ENCODE assay signal across 36 cellular contexts in the genomic region with DNA sequence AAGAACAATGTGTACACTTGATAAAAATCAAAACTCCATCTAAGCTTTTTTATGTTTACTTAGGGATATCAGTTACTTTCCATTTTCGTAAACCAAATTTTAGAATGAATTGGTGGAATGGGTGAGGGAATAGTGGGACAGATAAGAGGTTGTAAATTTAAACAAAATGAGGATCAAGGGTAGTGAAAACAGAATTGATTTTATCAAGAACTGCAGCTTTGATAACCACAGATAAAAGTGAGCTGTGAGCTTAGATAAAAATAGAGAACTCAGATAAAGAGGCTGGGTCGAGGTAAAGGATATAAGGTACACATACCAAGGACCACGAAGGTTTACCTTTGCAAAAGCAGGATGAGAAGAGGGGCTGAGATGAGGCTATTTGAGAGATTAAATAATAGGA.
"Had no signal": no experiment of that assay in that cellular context is flagged by ENCODE, and none has a peak within 500 bp of the region (broad histone marks: within the 10 kb centered on the region; RNA-seq: fewer than 3 reads in every experiment).

No MANE protein-coding gene starts in this region.

- H3K27ac Mint-ChIP-seq: activated naive CD4-positive, alpha-beta T cell treated with anti-CD3 and anti-CD28 coated beads for 36 hours; activated naive CD4-positive, alpha-beta T cell treated with anti-CD3 and anti-CD28 coated beads, Interleukin-2, amount 10 ng/mL, durations not matched to agents 7 days and 5 days; activated naive CD4-positive, alpha-beta T cell treated with anti-CD3 and anti-CD28 coated beads, Interleukin-2, amount 50 U/mL, for 24 hours; activated naive CD4-positive, alpha-beta T cell treated with anti-CD3 and anti-CD28 coated beads, Interleukin-2, amount 50 U/mL, for 72 hours; activated naive CD8-positive, alpha-beta T cell; activated naive CD8-positive, alpha-beta T cell treated with anti-CD3 and anti-CD28 coated beads for 36 hours; activated naive CD8-positive, alpha-beta T cell treated with anti-CD3 and anti-CD28 coated beads, Interleukin-2, amount 10 ng/mL, durations not matched to agents 7 days and 5 days; activated naive CD8-positive, alpha-beta T cell treated with anti-CD3 and anti-CD28 coated beads, Interleukin-2, amount 50 U/mL, for 24 hours; activated T-cell treated with anti-CD3 and anti-CD28 coated beads, Interleukin-2, amount 50 U/mL, for 24 hours; activated T-cell treated with anti-CD3 and anti-CD28 coated beads, Interleukin-2, amount 50 U/mL, for 72 hours; activated T-helper 1 cell treated with anti-CD3 and anti-CD28 coated beads, Interleukin-12 subunit alpha, Interleukin-12 subunit beta, Interleukin-2, Interleukin-4 antibody, amounts not matched to agents 30 ng/mL and 10 ng/mL and 1 ng/mL, durations not matched to agents 14 hours and 24 hours and 36 hours; activated T-helper 17 cell treated with anti-CD3 and anti-CD28 coated beads, Interleukin-2, amount 50 U/mL, for 72 hours; activated T-helper 2 cell treated with anti-CD3 and anti-CD28 coated beads, Interferon-gamma antibody, Interleukin-2, Interleukin-4, amounts not matched to agents 10 μg/mL and 5 μg/mL and 100 μg/mL, durations not matched to agents 14 hours and 24 hours and 36 hours; brain had no signal

- H3K27ac ChIP-seq: adrenal gland, ascending aorta, body of pancreas, brain microvascular endothelial cell, breast epithelium, cardiac muscle cell had no signal

- H3K36me3 ChIP-seq: adrenal gland, ascending aorta, brain microvascular endothelial cell, breast epithelium, cardiac muscle cell had no signal

- ATAC-seq: activated naive CD4-positive, alpha-beta T cell treated with anti-CD3 and anti-CD28 coated beads, Interleukin-2, amount 50 U/mL, for 72 hours; activated naive CD8-positive, alpha-beta T cell treated with anti-CD3 and anti-CD28 coated beads, Interleukin-2, amount 50 U/mL, for 24 hours; activated T-cell treated with anti-CD3 and anti-CD28 coated beads, Interleukin-2, amount 50 U/mL, for 4 hours; activated T-cell treated with anti-CD3 and anti-CD28 coated beads, Interleukin-2, amount 50 U/mL, for 72 hours; activated T-helper 17 cell treated with anti-CD3 and anti-CD28 coated beads, Interleukin-2, amount 50 U/mL, for 72 hours; body of pancreas had no signal

- H3K27me3 Mint-ChIP-seq: activated naive CD4-positive, alpha-beta T cell treated with anti-CD3 and anti-CD28 coated beads, Interleukin-2, amount 10 ng/mL, durations not matched to agents 7 days and 5 days; activated naive CD4-positive, alpha-beta T cell treated with anti-CD3 and anti-CD28 coated beads, Interleukin-2, amount 50 U/mL, for 24 hours; activated naive CD8-positive, alpha-beta T cell; activated naive CD8-positive, alpha-beta T cell treated with anti-CD3 and anti-CD28 coated beads for 36 hours; activated naive CD8-positive, alpha-beta T cell treated with anti-CD3 and anti-CD28 coated beads, Interleukin-2, amount 10 ng/mL, durations not matched to agents 7 days and 5 days; activated naive CD8-positive, alpha-beta T cell treated with anti-CD3 and anti-CD28 coated beads, Interleukin-2, amount 50 U/mL, for 24 hours; activated T-cell treated with anti-CD3 and anti-CD28 coated beads, Interleukin-2, amount 50 U/mL, for 24 hours; activated T-helper 17 cell treated with anti-CD3 and anti-CD28 coated beads, Interleukin-2, amount 50 U/mL, for 72 hours; central memory CD8-positive, alpha-beta T cell had no signal

- H3K4me1 ChIP-seq: adrenal gland, ascending aorta, body of pancreas, breast epithelium had no signal

- H3K4me1 Mint-ChIP-seq: activated naive CD4-positive, alpha-beta T cell treated with anti-CD3 and anti-CD28 coated beads, Interleukin-2, amount 10 ng/mL, durations not matched to agents 7 days and 5 days; activated naive CD4-positive, alpha-beta T cell treated with anti-CD3 and anti-CD28 coated beads, Interleukin-2, amount 50 U/mL, for 24 hours; activated naive CD8-positive, alpha-beta T cell treated with anti-CD3 and anti-CD28 coated beads for 36 hours; activated naive CD8-positive, alpha-beta T cell treated with anti-CD3 and anti-CD28 coated beads, Interleukin-2, amount 10 ng/mL, durations not matched to agents 7 days and 5 days; activated naive CD8-positive, alpha-beta T cell treated with anti-CD3 and anti-CD28 coated beads, Interleukin-2, amount 50 U/mL, for 24 hours; activated T-helper 17 cell treated with anti-CD3 and anti-CD28 coated beads, Interleukin-2, amount 50 U/mL, for 72 hours; brain; central memory CD8-positive, alpha-beta T cell had no signal

- H3K4me3 Mint-ChIP-seq: activated naive CD4-positive, alpha-beta T cell treated with anti-CD3 and anti-CD28 coated beads for 36 hours; activated naive CD4-positive, alpha-beta T cell treated with anti-CD3 and anti-CD28 coated beads, Interleukin-2, amount 10 ng/mL, durations not matched to agents 7 days and 5 days; activated naive CD4-positive, alpha-beta T cell treated with anti-CD3 and anti-CD28 coated beads, Interleukin-2, amount 50 U/mL, for 24 hours; activated naive CD8-positive, alpha-beta T cell; activated naive CD8-positive, alpha-beta T cell treated with anti-CD3 and anti-CD28 coated beads for 36 hours; activated naive CD8-positive, alpha-beta T cell treated with anti-CD3 and anti-CD28 coated beads, Interleukin-2, amount 10 ng/mL, durations not matched to agents 7 days and 5 days; activated naive CD8-positive, alpha-beta T cell treated with anti-CD3 and anti-CD28 coated beads, Interleukin-2, amount 50 U/mL, for 24 hours; activated T-cell treated with anti-CD3 and anti-CD28 coated beads, Interleukin-2, amount 50 U/mL, for 24 hours; activated T-cell treated with anti-CD3 and anti-CD28 coated beads, Interleukin-2, amount 50 U/mL, for 4 hours; activated T-cell treated with anti-CD3 and anti-CD28 coated beads, Interleukin-2, amount 50 U/mL, for 72 hours; activated T-helper 1 cell treated with anti-CD3 and anti-CD28 coated beads, Interleukin-12 subunit alpha, Interleukin-12 subunit beta, Interleukin-2, Interleukin-4 antibody, amounts not matched to agents 30 ng/mL and 10 ng/mL and 1 ng/mL, durations not matched to agents 14 hours and 24 hours and 36 hours; activated T-helper 17 cell treated with anti-CD3 and anti-CD28 coated beads, Interleukin-2, amount 50 U/mL, for 72 hours; brain; central memory CD8-positive, alpha-beta T cell had no signal

- H3K4me3 ChIP-seq: adrenal gland, ascending aorta, body of pancreas, breast epithelium, cardiac muscle cell had no signal

- H3K9me3 ChIP-seq: adrenal gland, ascending aorta, body of pancreas, breast epithelium had no signal

- H3K36me3 Mint-ChIP-seq: activated naive CD4-positive, alpha-beta T cell treated with anti-CD3 and anti-CD28 coated beads, Interleukin-2, amount 10 ng/mL, durations not matched to agents 7 days and 5 days; activated naive CD4-positive, alpha-beta T cell treated with anti-CD3 and anti-CD28 coated beads, Interleukin-2, amount 50 U/mL, for 24 hours; activated naive CD4-positive, alpha-beta T cell treated with anti-CD3 and anti-CD28 coated beads, Interleukin-2, amount 50 U/mL, for 72 hours; activated naive CD8-positive, alpha-beta T cell; activated naive CD8-positive, alpha-beta T cell treated with anti-CD3 and anti-CD28 coated beads for 36 hours; activated naive CD8-positive, alpha-beta T cell treated with anti-CD3 and anti-CD28 coated beads, Interleukin-2, amount 10 ng/mL, durations not matched to agents 7 days and 5 days; brain had no signal

- DNase-seq: activated effector memory CD4-positive, alpha-beta T cell treated with anti-CD3 and anti-CD28 coated beads, Interleukin-2, amount 50 U/mL, for 16 hours; activated effector memory CD4-positive, alpha-beta T cell treated with Interleukin-2 at 50 U/mL for 16 hours; activated gamma-delta T cell; activated gamma-delta T cell treated with Interleukin-2 at 50 U/mL for 16 hours; activated naive CD4-positive, alpha-beta T cell; activated naive CD4-positive, alpha-beta T cell treated with anti-CD3 and anti-CD28 coated beads for 36 hours; activated naive CD4-positive, alpha-beta T cell treated with anti-CD3 and anti-CD28 coated beads, Interleukin-2, amount 10 ng/mL, durations not matched to agents 7 days and 5 days; activated naive CD4-positive, alpha-beta T cell treated with anti-CD3 and anti-CD28 coated beads, Interleukin-2, amount 50 U/mL, for 16 hours; activated naive CD4-positive, alpha-beta T cell treated with Interleukin-2 at 50 U/mL for 16 hours; activated naive CD8-positive, alpha-beta T cell treated with anti-CD3 and anti-CD28 coated beads for 36 hours; activated naive CD8-positive, alpha-beta T cell treated with anti-CD3 and anti-CD28 coated beads, Interleukin-2, amount 10 ng/mL, durations not matched to agents 7 days and 5 days; activated naive CD8-positive, alpha-beta T cell treated with anti-CD3 and anti-CD28 coated beads, Interleukin-2, amount 50 U/mL, for 24 hours; activated T-cell treated with anti-CD3 and anti-CD28 coated beads, Interleukin-2, amount 50 U/mL, for 24 hours; activated T-cell treated with anti-CD3 and anti-CD28 coated beads, Interleukin-2, amount 50 U/mL, for 4 hours; activated T-cell treated with anti-CD3 and anti-CD28 coated beads, Interleukin-2, amount 50 U/mL, for 48 hours; activated T-cell treated with anti-CD3 and anti-CD28 coated beads, Interleukin-2, amount 50 U/mL, for 72 hours; adrenal gland; amniotic stem cell; amygdala; anterior cingulate cortex; aorta; body of pancreas; brain microvascular endothelial cell; central memory CD4-positive, alpha-beta T cell; cerebellar nuclear complex had no signal

- H3K27me3 ChIP-seq: adrenal gland, ascending aorta, body of pancreas, brain microvascular endothelial cell, breast epithelium, cardiac muscle cell had no signal

- H3K9me3 Mint-ChIP-seq: activated T-helper 1 cell treated with anti-CD3 and anti-CD28 coated beads, Interleukin-12 subunit alpha, Interleukin-12 subunit beta, Interleukin-2, Interleukin-4 antibody, amounts not matched to agents 30 ng/mL and 10 ng/mL and 1 ng/mL, durations not matched to agents 14 hours and 24 hours and 36 hours; activated T-helper 17 cell treated with anti-CD3 and anti-CD28 coated beads, Interleukin-2, amount 50 U/mL, for 72 hours; brain had no signal
